In genomic region chr17:80414508-80414802, GRCh38 we compare ENCODE assay signal across 8 cellular contexts. TPM values are rescaled to one million over a fixed set of nuclear protein-coding genes. Genes with fewer than 3 reads are reported as not detected.
DNase-seq lines count a peak whose midpoint lies in the region; ATAC-seq, FAIRE-seq and TF ChIP-seq lines count a peak whose summit lies in the region.

No MANE protein-coding gene starts in this region.

- H3K36me3 ChIP-seq in Karpas-422 (ENCODE audit: insufficient read depth, low read length) (no peaks in the 10 kb centered on the region), muscle layer of colon (ENCODE audit: insufficient read depth, low read length) (peaks cover 19% of the 10 kb centered on the region)

- H4K20me1 ChIP-seq in Karpas-422 (ENCODE audit: insufficient read depth, low read depth, low read length): no peaks in the 10 kb centered on the region

- no peak for DNase-seq in Karpas-422
- DNase-seq in chondrocyte (ENCODE audit: low spot score): no peak
- no peak for DNase-seq in activated effector memory CD4-positive, alpha-beta T cell treated with anti-CD3 and anti-CD28 coated beads, Interleukin-2, amount 50 U/mL, for 16 hours
- DNase-seq in RCC 7860 (ENCODE audit: low spot score): no peak
- DNase-seq in cerebellum (ENCODE audit: low spot score): no peak

- H3K27me3 ChIP-seq in Karpas-422 (ENCODE audit: low read length): no peaks in the 10 kb centered on the region
- H3K27me3 ChIP-seq in muscle layer of colon (ENCODE audit: control insufficient read depth in 1 of 2, insufficient read depth in 2 of 2, low read length in 2 of 2): no peaks in the 10 kb centered on the region

- no peaks in the 10 kb centered on the region for H3K9me2 ChIP-seq in Karpas-422 (replicated peaks; ENCODE audit: insufficient read depth, low read length)

- H3K4me3 Mint-ChIP-seq in chondrocyte (ENCODE audit: unreplicated experiment): peak overlapping the region; percentile 88

- peak overlapping the region; percentile 96 for H3K27ac Mint-ChIP-seq in chondrocyte (ENCODE audit: unreplicated experiment)

- peaks cover 4% of the 10 kb centered on the region; the same call in 1 of the 2 replicates for H3K79me2 ChIP-seq in Karpas-422 (ENCODE audit: low read length)

- H3K27me3 Mint-ChIP-seq in chondrocyte (ENCODE audit: low read depth): no peaks in the 10 kb centered on the region

- H3K9ac ChIP-seq in Karpas-422 (ENCODE audit: low read length): peak overlapping the region; percentile 76
- peak overlapping the region; percentile 86 for H3K9ac ChIP-seq in muscle layer of colon (ENCODE audit: low read length)

- no peak for FAIRE-seq in RCC 7860 (lab: Jason Lieb, UNC)

- H3K9me3 Mint-ChIP-seq in chondrocyte (ENCODE audit: low read depth): no peaks in the 10 kb centered on the region

- peaks cover 11% of the 10 kb centered on the region for H3K4me1 ChIP-seq in Karpas-422 (ENCODE audit: low read length)
- peaks cover 21% of the 10 kb centered on the region for H3K4me1 ChIP-seq in muscle layer of colon (ENCODE audit: insufficient read depth, low read length)

- peak overlapping the region; percentile 79 for H3K4me3 ChIP-seq in Karpas-422 (ENCODE audit: low read length)
- H3K4me3 ChIP-seq in muscle layer of colon (ENCODE audit: low read depth in 1 of 2, low read length in 2 of 2): peak overlapping the region; percentile 97 to 100

- H3K9me3 ChIP-seq in Karpas-422 (ENCODE audit: low read length): no peaks in the 10 kb centered on the region
- no peaks in the 10 kb centered on the region for H3K9me3 ChIP-seq in muscle layer of colon (ENCODE audit: low read length)

- H3K27ac ChIP-seq in Karpas-422 (ENCODE audit: low read length) (no peak overlapping the region), muscle layer of colon (ENCODE audit: low read depth, low read length) (peak overlapping the region; percentile 98)

- H3K4me1 Mint-ChIP-seq in chondrocyte (ENCODE audit: low read depth): peaks cover 31% of the 10 kb centered on the region

- peaks cover 5% of the 10 kb centered on the region for H3K36me3 Mint-ChIP-seq in chondrocyte (ENCODE audit: low read depth)

- H3K4me2 ChIP-seq in Karpas-422 (ENCODE audit: low read depth, low read length, poor library complexity, severe bottlenecking): peak overlapping the region; percentile 73

- no peak overlapping the region; the same call in 1 of the 2 replicates for H2AFZ ChIP-seq in Karpas-422 (ENCODE audit: low read length)

- ATAC-seq in GM19035 (IDR thresholded peaks at IDR 0.05; ENCODE audit: unreplicated experiment) (peak; percentile 14), GM19351 (IDR thresholded peaks at IDR 0.05; ENCODE audit: unreplicated experiment) (no peak)

- peak; percentile 51 for TF ChIP-seq CTCF in chondrocyte (IDR thresholded peaks at IDR 0.05)

RNA-seq across cellular contexts. Expression of gene ENDOV, which starts 0.5 kb away (rescaled TPM):
- 11.4 and 22.7 TPM in 2 replicates for total RNA-seq in Karpas-422 (2014; rRNA removed; shearing (Covaris generic); ENCODE audit: low replicate concordance)
- total RNA-seq in chondrocyte: 22.8 to 32.5 TPM (median 27.0 TPM) in 3 replicates
- total RNA-seq in cerebellum: 23.6 TPM
